In the genomic region with DNA sequence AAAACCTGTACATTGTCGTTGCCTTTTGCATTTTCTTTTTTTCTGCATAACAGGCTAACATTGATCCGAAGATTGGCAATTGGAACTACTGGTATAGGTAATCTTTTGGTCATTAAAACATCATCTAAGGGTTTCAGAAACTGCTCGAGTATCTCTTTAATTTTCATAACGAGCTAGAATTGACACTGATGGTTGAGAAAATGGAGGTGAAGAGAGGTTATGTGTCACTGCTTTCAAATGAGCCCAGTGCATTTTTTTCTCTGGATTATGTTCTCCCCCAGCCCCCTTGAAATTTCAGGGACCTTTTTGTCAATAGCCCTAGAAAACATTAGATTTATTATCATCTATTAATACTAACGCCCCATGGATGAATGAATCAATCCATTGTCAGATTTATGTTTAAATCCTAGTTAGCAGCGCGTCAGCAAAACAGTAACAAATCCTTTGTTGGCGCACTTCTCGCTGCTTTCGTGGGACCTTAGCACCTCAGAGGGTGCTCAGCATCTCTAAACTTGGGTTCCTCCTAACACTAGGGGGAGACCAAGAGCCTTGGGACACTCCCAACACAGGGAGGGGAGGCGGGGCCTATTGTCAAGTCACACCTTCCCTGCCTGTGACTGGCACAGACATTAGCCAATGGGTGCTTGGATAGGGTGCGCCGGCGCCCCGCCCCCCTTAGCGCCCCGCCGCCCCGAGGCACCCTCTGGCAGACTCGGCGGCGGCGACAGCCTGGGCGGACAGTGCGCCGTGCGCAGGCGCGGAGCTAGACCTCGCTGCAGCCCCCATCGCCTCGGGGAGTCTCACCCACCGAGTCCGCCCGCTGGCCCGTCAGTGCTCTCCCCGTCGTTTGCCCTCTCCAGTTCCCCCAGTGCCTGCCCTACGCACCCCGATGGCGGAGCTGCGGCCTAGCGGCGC, we compare ENCODE assay signal across 8 cellular contexts. TPM values are rescaled to one million over a fixed set of nuclear protein-coding genes. Genes with fewer than 3 reads are reported as not detected.
DNase-seq lines count a peak whose midpoint lies in the region; ATAC-seq and TF ChIP-seq lines count a peak whose summit lies in the region.

A gene (plus strand): TSS at position 709 of the 915 bp plus-strand sequence. CDS start 181 bp downstream, at position 890.

- H3K9ac ChIP-seq in rectal smooth muscle tissue (ENCODE audit: low read length), result peak within 1 kb of the TSS; percentile 76

- DNase-seq in NCI-H187 (lab: John Stamatoyannopoulos, UW) (peak; percentile 91), T-helper 2 cell (peak; percentile 95 to 99 (median 96)), ascending aorta (ENCODE audit: low spot score in 2 of 2) (peak; percentile 96 to 99), hepatic stellate cell (ENCODE audit: low spot score) (peak; percentile 96), cortex of kidney (lab: John Stamatoyannopoulos, UW) (no peak)

- H3K4me1 ChIP-seq in ascending aorta (peaks cover 9 to 15% of the 10 kb centered on the region in 2 donors), rectal smooth muscle tissue (ENCODE audit: control insufficient read depth, insufficient read depth, low read length) (peaks cover 20% of the 10 kb centered on the region)

- ATAC-seq in GM18499 (IDR thresholded peaks at IDR 0.05; ENCODE audit: insufficient read depth, unreplicated experiment) (peak; percentile 35), HG02943 (IDR thresholded peaks at IDR 0.05; ENCODE audit: low read depth, unreplicated experiment) (peak; percentile 46)

- H3K27ac ChIP-seq in ascending aorta (peak within 1 kb of the TSS; percentile 66 to 94), rectal smooth muscle tissue (ENCODE audit: low read depth, low read length) (peak within 1 kb of the TSS; percentile 93)

- no peaks in the 10 kb centered on the region for H3K27me3 ChIP-seq in ascending aorta
- H3K27me3 ChIP-seq in rectal smooth muscle tissue (ENCODE audit: control insufficient read depth, insufficient read depth, low read length), result no peaks in the 10 kb centered on the region

- intact Hi-C loops in ascending aorta (cut with DNase I), result loop anchor here (1.0 to 10.0 kb wide), 8 partner anchors 53 to 1149 kb away; a partner anchor contains a TSS

- TF ChIP-seq CTCF in ascending aorta (IDR thresholded peaks at IDR 0.05), result peak; percentile 83 to 93 (median 87)

- no peaks in the 10 kb centered on the region for H3K9me3 ChIP-seq in ascending aorta

- H3K4me3 ChIP-seq in ascending aorta, result peak within 1 kb of the TSS; percentile 93 to 100
- peak within 1 kb of the TSS; percentile 97 for H3K4me3 ChIP-seq in rectal smooth muscle tissue (ENCODE audit: low read length)

- H3K36me3 ChIP-seq in ascending aorta (no peaks in the 10 kb centered on the region), rectal smooth muscle tissue (ENCODE audit: control insufficient read depth, insufficient read depth, low read length) (no peaks in the 10 kb centered on the region)

RNA-seq across cellular contexts. Expression of the gene that starts here (rescaled TPM):
- total RNA-seq in ascending aorta, result 17.3 TPM
